20 cellular contexts compared by ENCODE assay signal in genomic region chr2:230906471-230907230, GRCh38. TPM values are rescaled to one million over a fixed set of nuclear protein-coding genes. Genes with fewer than 3 reads are reported as not detected.
DNase-seq lines count a peak whose midpoint lies in the region; ATAC-seq and TF ChIP-seq lines count a peak whose summit lies in the region.
"Had no signal": no experiment of that assay in that cellular context is flagged by ENCODE, and none has a peak within 500 bp of the region (broad histone marks: within the 10 kb centered on the region; RNA-seq: fewer than 3 reads in every experiment).

No MANE protein-coding gene starts in this region.

- no peaks in the 10 kb centered on the region for H3K9me3 Mint-ChIP-seq in activated CD8-positive, alpha-beta memory T cell treated with anti-CD3 and anti-CD28 coated beads, Interleukin-2, amount 10 ng/mL, durations not matched to agents 7 days and 5 days (ENCODE audit: low read depth)
- no peaks in the 10 kb centered on the region for H3K9me3 Mint-ChIP-seq in endothelial cell (ENCODE audit: unreplicated experiment)
- no peaks in the 10 kb centered on the region for H3K9me3 Mint-ChIP-seq in CD8-positive, alpha-beta memory T cell
- H3K9me3 Mint-ChIP-seq: naive B cell had no signal

- no peak for TF ChIP-seq CTCF in endothelial cell (IDR thresholded peaks at IDR 0.05; ENCODE audit: unreplicated experiment)

- POLR2A ChIA-PET in CD8-positive, alpha-beta memory T cell (lab: Charles Lee) = interaction anchor here (1.1 kb wide), 1 partner anchor 40 kb away, joined by 3 read pairs; no protein-coding TSS in a partner anchor

- DNase-seq in activated CD4-positive, CD25-positive, alpha-beta regulatory T cell treated with anti-CD3 and anti-CD28 coated beads, Interleukin-2, amount 50 U/mL, for 72 hours = peak; percentile 29
- DNase-seq in activated CD8-positive, alpha-beta memory T cell treated with anti-CD3 and anti-CD28 coated beads, Interleukin-2, amount 10 ng/mL, durations not matched to agents 7 days and 5 days = peak; percentile 37
- DNase-seq in endothelial cell (ENCODE audit: low spot score) = no peak
- DNase-seq in stimulated activated naive CD8-positive, alpha-beta T cell treated with anti-CD3 and anti-CD28 coated beads, Interleukin-15, Interleukin-2, amounts not matched to agents 100 U/mL and 50 U/mL, for 24 hours = peak; percentile 5
- DNase-seq in CD8-positive, alpha-beta memory T cell = no peak
- DNase-seq in KG1 (lab: John Stamatoyannopoulos, UW) = no peak
- DNase-seq: 8988T, MG63, naive B cell, NCI-H1930, NCI-H510A, T1000, testis had no signal

- peaks cover 34% of the 10 kb centered on the region for H3K36me3 Mint-ChIP-seq in activated CD8-positive, alpha-beta memory T cell treated with anti-CD3 and anti-CD28 coated beads, Interleukin-2, amount 10 ng/mL, durations not matched to agents 7 days and 5 days
- H3K36me3 Mint-ChIP-seq in endothelial cell (ENCODE audit: low read depth, unreplicated experiment) = no peaks in the 10 kb centered on the region
- peaks cover 0 to 44% (median 0%) of the 10 kb centered on the region in 3 donors for H3K36me3 Mint-ChIP-seq in CD8-positive, alpha-beta memory T cell
- H3K36me3 Mint-ChIP-seq: naive B cell had no signal

- H3K4me1 ChIP-seq in CD8-positive, alpha-beta memory T cell (ENCODE audit: insufficient read depth, low read length) = peaks cover 18% of the 10 kb centered on the region
- H3K4me1 ChIP-seq: testis had no signal

- peak overlapping the region; percentile 39 for H3K27ac Mint-ChIP-seq in activated CD8-positive, alpha-beta memory T cell treated with anti-CD3 and anti-CD28 coated beads, Interleukin-2, amount 10 ng/mL, durations not matched to agents 7 days and 5 days
- H3K27ac Mint-ChIP-seq in endothelial cell (ENCODE audit: unreplicated experiment) = no peak overlapping the region
- peak overlapping the region in 2 of 8 donors; percentile 37 to 70 for H3K27ac Mint-ChIP-seq in CD8-positive, alpha-beta memory T cell
- H3K27ac Mint-ChIP-seq: GM23338 had no signal

- no peak overlapping the region for H3K4me3 Mint-ChIP-seq in activated CD8-positive, alpha-beta memory T cell treated with anti-CD3 and anti-CD28 coated beads, Interleukin-2, amount 10 ng/mL, durations not matched to agents 7 days and 5 days
- peak overlapping the region; percentile 40 for H3K4me3 Mint-ChIP-seq in endothelial cell (ENCODE audit: unreplicated experiment)
- H3K4me3 Mint-ChIP-seq in CD8-positive, alpha-beta memory T cell = no peak overlapping the region
- H3K4me3 Mint-ChIP-seq: GM23338 had no signal

- H3K27me3 ChIP-seq in CD8-positive, alpha-beta memory T cell (ENCODE audit: insufficient read depth, low read length, poor library complexity, severe bottlenecking) = no peaks in the 10 kb centered on the region
- H3K27me3 ChIP-seq: SJSA1, testis had no signal

- H3K9me3 ChIP-seq in CD8-positive, alpha-beta memory T cell (ENCODE audit: low read length) = no peaks in the 10 kb centered on the region
- H3K9me3 ChIP-seq: MG63, SJSA1, testis had no signal

- ATAC-seq in activated CD4-positive, CD25-positive, alpha-beta regulatory T cell treated with anti-CD3 and anti-CD28 coated beads, Interleukin-2, amount 50 U/mL, for 24 hours = no peak
- ATAC-seq in activated CD8-positive, alpha-beta memory T cell treated with anti-CD3 and anti-CD28 coated beads, Interleukin-2, amount 10 ng/mL, durations not matched to agents 7 days and 5 days = no peak
- ATAC-seq in stimulated activated naive CD8-positive, alpha-beta T cell treated with anti-CD3 and anti-CD28 coated beads, Interleukin-15, Interleukin-2, amounts not matched to agents 100 U/mL and 50 U/mL, for 24 hours = no peak
- ATAC-seq in HG03442 (IDR thresholded peaks at IDR 0.05; ENCODE audit: unreplicated experiment) = no peak
- ATAC-seq: GM23338 had no signal

- peaks cover 85% of the 10 kb centered on the region for H3K4me1 Mint-ChIP-seq in activated CD8-positive, alpha-beta memory T cell treated with anti-CD3 and anti-CD28 coated beads, Interleukin-2, amount 10 ng/mL, durations not matched to agents 7 days and 5 days
- peaks cover 20% of the 10 kb centered on the region for H3K4me1 Mint-ChIP-seq in endothelial cell (ENCODE audit: unreplicated experiment)
- H3K4me1 Mint-ChIP-seq in CD8-positive, alpha-beta memory T cell = peaks cover 23 to 76% (median 54%) of the 10 kb centered on the region in 3 donors

- peaks cover 8% of the 10 kb centered on the region for H3K27me3 Mint-ChIP-seq in activated CD8-positive, alpha-beta memory T cell treated with anti-CD3 and anti-CD28 coated beads, Interleukin-2, amount 10 ng/mL, durations not matched to agents 7 days and 5 days
- peaks cover 14% of the 10 kb centered on the region for H3K27me3 Mint-ChIP-seq in endothelial cell (ENCODE audit: unreplicated experiment)
- peaks cover 0 to 4% of the 10 kb centered on the region in 2 donors for H3K27me3 Mint-ChIP-seq in CD8-positive, alpha-beta memory T cell

- no peak overlapping the region for H3K27ac ChIP-seq in CD8-positive, alpha-beta memory T cell (ENCODE audit: low read depth, low read length)
- H3K27ac ChIP-seq: cardiac muscle cell, SJSA1, testis had no signal

- no peak overlapping the region for H3K4me3 ChIP-seq in CD8-positive, alpha-beta memory T cell (ENCODE audit: low read length)
- H3K4me3 ChIP-seq: cardiac muscle cell, GM23338, MG63, SJSA1, testis had no signal

- CTCF ChIA-PET in activated CD8-positive, alpha-beta memory T cell treated with anti-CD3 and anti-CD28 coated beads, Interleukin-2, amount 10 ng/mL, durations not matched to agents 7 days and 5 days (lab: Charles Lee) = interaction anchor here (1.2 to 22.6 kb wide), 4 partner anchors 18 to 146 kb away, joined by 3 to 309 read pairs (median 10); partner anchors contain the start of gene GPR55
- CTCF ChIA-PET in CD8-positive, alpha-beta memory T cell (lab: Charles Lee) = interaction anchor here (0.8 to 13.8 kb wide), 6 partner anchors 17 to 146 kb away, joined by 3 to 129 read pairs (median 6); partner anchors contain the start of gene GPR55

- no peaks in the 10 kb centered on the region for H3K36me3 ChIP-seq in CD8-positive, alpha-beta memory T cell (ENCODE audit: insufficient read depth, low read length)
- H3K36me3 ChIP-seq: cardiac muscle cell, MG63 had no signal

RNA-seq across cellular contexts. Expression of gene GPR55, which starts 18.4 kb away (rescaled TPM):
- 10 to 100 TPM; 42.1 to 58.8 TPM for total RNA-seq in activated CD8-positive, alpha-beta memory T cell treated with anti-CD3 and anti-CD28 coated beads, Interleukin-2, amount 10 ng/mL, durations not matched to agents 7 days and 5 days
- total RNA-seq in endothelial cell (ENCODE audit: unreplicated experiment) = 0.28 TPM
- total RNA-seq in CD8-positive, alpha-beta memory T cell = 10 to 100 TPM; 11.1 to 11.6 TPM
- 3.5 TPM for polyA plus RNA-seq in CD8-positive, alpha-beta memory T cell
- total RNA-seq: cardiac muscle cell, fibroblast of villous mesenchyme, GM23338, pulmonary artery endothelial cell had no signal
- polyA plus RNA-seq: cardiac muscle cell, GM23338 had no signal

RNA-seq across cellular contexts. Expression of gene ITM2C, which starts 41.9 kb away (rescaled TPM):
- total RNA-seq in activated CD8-positive, alpha-beta memory T cell treated with anti-CD3 and anti-CD28 coated beads, Interleukin-2, amount 10 ng/mL, durations not matched to agents 7 days and 5 days = 100 to 1,000 TPM in 1 of 2 experiments, 10 to 100 TPM in 1; 65.1 to 115 TPM
- 279 TPM for total RNA-seq in endothelial cell (ENCODE audit: unreplicated experiment)
- 10 to 100 TPM; 56.1 to 58.6 TPM for total RNA-seq in CD8-positive, alpha-beta memory T cell
- 50.1 TPM for polyA plus RNA-seq in CD8-positive, alpha-beta memory T cell

Comparison
In these comparisons a context has a peak if more than half of its experiments do, and no peak if none do; other contexts are left out.
1. DNase-seq: peak in activated CD4-positive, CD25-positive, alpha-beta regulatory T cell treated with anti-CD3 and anti-CD28 coated beads, Interleukin-2, amount 50 U/mL, for 72 hours (single experiment), activated CD8-positive, alpha-beta memory T cell treated with anti-CD3 and anti-CD28 coated beads, Interleukin-2, amount 10 ng/mL, durations not matched to agents 7 days and 5 days (single experiment) and stimulated activated naive CD8-positive, alpha-beta T cell treated with anti-CD3 and anti-CD28 coated beads, Interleukin-15, Interleukin-2, amounts not matched to agents 100 U/mL and 50 U/mL, for 24 hours (single experiment); none in endothelial cell (single experiment), CD8-positive, alpha-beta memory T cell (0 of 5) and KG1 (single experiment).